In the genomic region with DNA sequence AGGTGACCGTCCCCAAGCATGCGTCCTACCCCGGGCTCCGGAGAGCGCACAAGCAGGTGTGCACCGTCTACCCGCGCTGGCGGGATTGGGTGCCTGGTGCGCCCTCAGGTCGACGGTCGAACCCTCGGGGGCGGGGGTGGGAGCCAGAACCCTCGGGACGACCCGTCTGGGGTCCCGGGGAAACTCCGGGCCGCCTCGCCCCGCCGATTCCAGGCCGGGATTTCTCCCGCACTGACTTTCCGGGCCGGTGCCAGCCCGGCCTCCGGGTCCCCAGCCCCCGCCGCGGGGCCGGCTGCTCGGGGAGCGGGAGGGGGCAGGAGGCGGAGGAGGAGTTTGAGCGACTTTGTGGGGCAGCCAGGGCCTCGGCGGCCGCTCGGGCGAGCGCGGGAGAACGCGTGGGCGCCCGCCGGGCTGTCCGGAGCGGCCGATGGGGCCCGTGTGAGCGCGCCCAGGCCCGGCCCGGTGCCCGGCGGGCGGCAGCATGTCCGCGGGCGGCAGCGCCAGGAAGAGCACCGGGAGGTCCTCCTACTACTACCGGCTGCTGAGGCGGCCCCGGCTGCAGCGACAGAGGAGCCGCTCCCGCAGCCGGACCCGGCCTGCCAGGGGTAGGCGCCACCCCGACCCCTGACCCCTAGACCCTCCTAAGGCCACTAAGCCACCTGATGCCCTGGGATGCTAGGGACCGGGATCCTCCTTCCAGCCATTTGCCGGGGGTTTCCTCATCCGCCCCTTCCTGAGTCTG, we compare ENCODE assay signal across 1 cellular context.
TF ChIP-seq lines count a peak whose summit lies in the region.

A gene (plus strand): TSS at position 340 of the 742 bp plus-strand sequence. CDS start 142 bp downstream, at position 482.

TF ChIP-seq in HepG2, 621 proteins besides CTCF, POLR2A, EP300 and RAD21 (continued from another document and continues in another):
- TF ChIP-seq GABPA (IDR thresholded peaks at IDR 0.05; ENCODE audit: low read depth, low read length): no peak
- no peak for TF ChIP-seq GABPA (CRISPR knock-in tag; IDR thresholded peaks at IDR 0.05; ENCODE audit: low read depth)
- TF ChIP-seq ZNF121 (CRISPR knock-in tag; IDR thresholded peaks at IDR 0.05): no peak
- no peak for TF ChIP-seq NR3C1 (CRISPR knock-in tag; IDR thresholded peaks at IDR 0.05)
- TF ChIP-seq ZNF230 (CRISPR knock-in tag; IDR thresholded peaks at IDR 0.05): no peak
- peak; percentile 77; the same call in 1 of the 2 replicates for TF ChIP-seq KDM3A (CRISPR knock-in tag; IDR thresholded peaks at IDR 0.05; ENCODE audit: low read depth)
- TF ChIP-seq, protein P1, sequence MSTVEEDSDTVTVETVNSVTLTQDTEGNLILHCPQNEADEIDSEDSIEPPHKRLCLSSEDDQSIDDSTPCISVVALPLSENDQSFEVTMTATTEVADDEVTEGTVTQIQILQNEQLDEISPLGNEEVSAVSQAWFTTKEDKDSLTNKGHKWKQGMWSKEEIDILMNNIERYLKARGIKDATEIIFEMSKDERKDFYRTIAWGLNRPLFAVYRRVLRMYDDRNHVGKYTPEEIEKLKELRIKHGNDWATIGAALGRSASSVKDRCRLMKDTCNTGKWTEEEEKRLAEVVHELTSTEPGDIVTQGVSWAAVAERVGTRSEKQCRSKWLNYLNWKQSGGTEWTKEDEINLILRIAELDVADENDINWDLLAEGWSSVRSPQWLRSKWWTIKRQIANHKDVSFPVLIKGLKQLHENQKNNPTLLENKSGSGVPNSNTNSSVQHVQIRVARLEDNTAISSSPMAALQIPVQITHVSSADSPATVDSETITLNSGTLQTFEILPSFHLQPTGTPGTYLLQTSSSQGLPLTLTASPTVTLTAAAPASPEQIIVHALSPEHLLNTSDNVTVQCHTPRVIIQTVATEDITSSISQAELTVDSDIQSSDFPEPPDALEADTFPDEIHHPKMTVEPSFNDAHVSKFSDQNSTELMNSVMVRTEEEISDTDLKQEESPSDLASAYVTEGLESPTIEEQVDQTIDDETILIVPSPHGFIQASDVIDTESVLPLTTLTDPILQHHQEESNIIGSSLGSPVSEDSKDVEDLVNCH (CRISPR knock-in tag; IDR thresholded peaks at IDR 0.05): no peak
- TF ChIP-seq RXRB (CRISPR knock-in tag; IDR thresholded peaks at IDR 0.05; ENCODE audit: borderline replicate concordance): peak; percentile 28; the same call in 1 of the 2 replicates
- peak; percentile 43; the same call in 1 of the 2 replicates for TF ChIP-seq BCL6 (CRISPR knock-in tag; IDR thresholded peaks at IDR 0.05)
- TF ChIP-seq, protein P2, sequence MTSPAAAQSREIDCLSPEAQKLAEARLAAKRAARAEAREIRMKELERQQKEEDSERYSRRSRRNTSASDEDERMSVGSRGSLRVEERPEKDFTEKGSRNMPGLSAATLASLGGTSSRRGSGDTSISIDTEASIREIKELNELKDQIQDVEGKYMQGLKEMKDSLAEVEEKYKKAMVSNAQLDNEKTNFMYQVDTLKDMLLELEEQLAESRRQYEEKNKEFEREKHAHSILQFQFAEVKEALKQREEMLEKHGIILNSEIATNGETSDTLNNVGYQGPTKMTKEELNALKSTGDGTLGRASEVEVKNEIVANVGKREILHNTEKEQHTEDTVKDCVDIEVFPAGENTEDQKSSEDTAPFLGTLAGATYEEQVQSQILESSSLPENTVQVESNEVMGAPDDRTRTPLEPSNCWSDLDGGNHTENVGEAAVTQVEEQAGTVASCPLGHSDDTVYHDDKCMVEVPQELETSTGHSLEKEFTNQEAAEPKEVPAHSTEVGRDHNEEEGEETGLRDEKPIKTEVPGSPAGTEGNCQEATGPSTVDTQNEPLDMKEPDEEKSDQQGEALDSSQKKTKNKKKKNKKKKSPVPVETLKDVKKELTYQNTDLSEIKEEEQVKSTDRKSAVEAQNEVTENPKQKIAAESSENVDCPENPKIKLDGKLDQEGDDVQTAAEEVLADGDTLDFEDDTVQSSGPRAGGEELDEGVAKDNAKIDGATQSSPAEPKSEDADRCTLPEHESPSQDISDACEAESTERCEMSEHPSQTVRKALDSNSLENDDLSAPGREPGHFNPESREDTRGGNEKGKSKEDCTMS (CRISPR knock-in tag; conservative IDR thresholded peaks at IDR 0.05): no peak
- TF ChIP-seq, protein P3, sequence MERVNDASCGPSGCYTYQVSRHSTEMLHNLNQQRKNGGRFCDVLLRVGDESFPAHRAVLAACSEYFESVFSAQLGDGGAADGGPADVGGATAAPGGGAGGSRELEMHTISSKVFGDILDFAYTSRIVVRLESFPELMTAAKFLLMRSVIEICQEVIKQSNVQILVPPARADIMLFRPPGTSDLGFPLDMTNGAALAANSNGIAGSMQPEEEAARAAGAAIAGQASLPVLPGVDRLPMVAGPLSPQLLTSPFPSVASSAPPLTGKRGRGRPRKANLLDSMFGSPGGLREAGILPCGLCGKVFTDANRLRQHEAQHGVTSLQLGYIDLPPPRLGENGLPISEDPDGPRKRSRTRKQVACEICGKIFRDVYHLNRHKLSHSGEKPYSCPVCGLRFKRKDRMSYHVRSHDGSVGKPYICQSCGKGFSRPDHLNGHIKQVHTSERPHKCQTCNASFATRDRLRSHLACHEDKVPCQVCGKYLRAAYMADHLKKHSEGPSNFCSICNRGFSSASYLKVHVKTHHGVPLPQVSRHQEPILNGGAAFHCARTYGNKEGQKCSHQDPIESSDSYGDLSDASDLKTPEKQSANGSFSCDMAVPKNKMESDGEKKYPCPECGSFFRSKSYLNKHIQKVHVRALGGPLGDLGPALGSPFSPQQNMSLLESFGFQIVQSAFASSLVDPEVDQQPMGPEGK (CRISPR knock-in tag; IDR thresholded peaks at IDR 0.05): peak; percentile 96
- 0 out of 2 replicates have a peak, but pooled peaks have one; percentile 17 for TF ChIP-seq TAF1 (CRISPR knock-in tag; IDR thresholded peaks at IDR 0.05)
- 0 out of 2 replicates have a peak, but pooled peaks have one; percentile 46 for TF ChIP-seq ZNF34 (CRISPR knock-in tag; IDR thresholded peaks at IDR 0.05; ENCODE audit: borderline replicate concordance)
- TF ChIP-seq ZEB1 (IDR thresholded peaks at IDR 0.05; ENCODE audit: insufficient replicate concordance, low read depth): no peak
- TF ChIP-seq, protein P4, sequence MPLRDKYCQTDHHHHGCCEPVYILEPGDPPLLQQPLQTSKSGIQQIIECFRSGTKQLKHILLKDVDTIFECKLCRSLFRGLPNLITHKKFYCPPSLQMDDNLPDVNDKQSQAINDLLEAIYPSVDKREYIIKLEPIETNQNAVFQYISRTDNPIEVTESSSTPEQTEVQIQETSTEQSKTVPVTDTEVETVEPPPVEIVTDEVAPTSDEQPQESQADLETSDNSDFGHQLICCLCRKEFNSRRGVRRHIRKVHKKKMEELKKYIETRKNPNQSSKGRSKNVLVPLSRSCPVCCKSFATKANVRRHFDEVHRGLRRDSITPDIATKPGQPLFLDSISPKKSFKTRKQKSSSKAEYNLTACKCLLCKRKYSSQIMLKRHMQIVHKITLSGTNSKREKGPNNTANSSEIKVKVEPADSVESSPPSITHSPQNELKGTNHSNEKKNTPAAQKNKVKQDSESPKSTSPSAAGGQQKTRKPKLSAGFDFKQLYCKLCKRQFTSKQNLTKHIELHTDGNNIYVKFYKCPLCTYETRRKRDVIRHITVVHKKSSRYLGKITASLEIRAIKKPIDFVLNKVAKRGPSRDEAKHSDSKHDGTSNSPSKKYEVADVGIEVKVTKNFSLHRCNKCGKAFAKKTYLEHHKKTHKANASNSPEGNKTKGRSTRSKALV (CRISPR knock-in tag; IDR thresholded peaks at IDR 0.05): no peak; the same call in 1 of the 2 replicates
- peak; percentile 64; the same call in 1 of the 2 replicates for TF ChIP-seq GABPB1 (CRISPR knock-in tag; IDR thresholded peaks at IDR 0.05)
- TF ChIP-seq ZNF547 (CRISPR knock-in tag; IDR thresholded peaks at IDR 0.05): no peak
- TF ChIP-seq, protein P5, sequence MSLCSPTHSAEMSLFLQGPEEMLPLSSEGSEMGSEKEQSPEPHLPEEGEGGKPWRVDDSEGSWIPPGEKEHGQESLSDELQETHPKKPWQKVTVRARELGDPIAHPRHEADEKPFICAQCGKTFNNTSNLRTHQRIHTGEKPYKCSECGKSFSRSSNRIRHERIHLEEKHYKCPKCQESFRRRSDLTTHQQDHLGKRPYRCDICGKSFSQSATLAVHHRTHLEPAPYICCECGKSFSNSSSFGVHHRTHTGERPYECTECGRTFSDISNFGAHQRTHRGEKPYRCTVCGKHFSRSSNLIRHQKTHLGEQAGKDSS (CRISPR knock-in tag; IDR thresholded peaks at IDR 0.05; ENCODE audit: borderline replicate concordance, low read depth): peak; percentile 25; the same call in 1 of the 2 replicates
- peak; percentile 50; the same call in 1 of the 2 replicates for TF ChIP-seq KDM2A (CRISPR knock-in tag; IDR thresholded peaks at IDR 0.05; ENCODE audit: borderline replicate concordance, low read depth)
- TF ChIP-seq ZFP82 (CRISPR knock-in tag; IDR thresholded peaks at IDR 0.05; ENCODE audit: borderline replicate concordance): no peak
- TF ChIP-seq ZMYM3 (CRISPR knock-in tag; IDR thresholded peaks at IDR 0.05): peak; percentile 65; the same call in 1 of the 2 replicates
- TF ChIP-seq ZNF792 (CRISPR knock-in tag; IDR thresholded peaks at IDR 0.05): 0 out of 2 replicates have a peak, but pooled peaks have one; percentile 40
- no peak for TF ChIP-seq RARA (CRISPR knock-in tag; IDR thresholded peaks at IDR 0.05)
- TF ChIP-seq KDM1A (CRISPR knock-in tag; IDR thresholded peaks at IDR 0.05): no peak
- no peak for TF ChIP-seq ZSCAN22 (CRISPR knock-in tag; IDR thresholded peaks at IDR 0.05)
- TF ChIP-seq MAZ (IDR thresholded peaks at IDR 0.05; ENCODE audit: borderline replicate concordance, low read depth, low read length): peak; percentile 79; the same call in 1 of the 2 replicates
- peak; percentile 65; the same call in 1 of the 2 replicates for TF ChIP-seq MAZ (CRISPR knock-in tag; IDR thresholded peaks at IDR 0.05; ENCODE audit: low read depth)
- TF ChIP-seq FOXC1 (CRISPR knock-in tag; IDR thresholded peaks at IDR 0.05; ENCODE audit: borderline replicate concordance): peak; percentile 23; the same call in 1 of the 2 replicates
- no peak for TF ChIP-seq KMT2B (CRISPR knock-in tag; IDR thresholded peaks at IDR 0.05)
- TF ChIP-seq ZNF460 (CRISPR knock-in tag; IDR thresholded peaks at IDR 0.05; ENCODE audit: borderline replicate concordance): no peak
- TF ChIP-seq, protein P6, sequence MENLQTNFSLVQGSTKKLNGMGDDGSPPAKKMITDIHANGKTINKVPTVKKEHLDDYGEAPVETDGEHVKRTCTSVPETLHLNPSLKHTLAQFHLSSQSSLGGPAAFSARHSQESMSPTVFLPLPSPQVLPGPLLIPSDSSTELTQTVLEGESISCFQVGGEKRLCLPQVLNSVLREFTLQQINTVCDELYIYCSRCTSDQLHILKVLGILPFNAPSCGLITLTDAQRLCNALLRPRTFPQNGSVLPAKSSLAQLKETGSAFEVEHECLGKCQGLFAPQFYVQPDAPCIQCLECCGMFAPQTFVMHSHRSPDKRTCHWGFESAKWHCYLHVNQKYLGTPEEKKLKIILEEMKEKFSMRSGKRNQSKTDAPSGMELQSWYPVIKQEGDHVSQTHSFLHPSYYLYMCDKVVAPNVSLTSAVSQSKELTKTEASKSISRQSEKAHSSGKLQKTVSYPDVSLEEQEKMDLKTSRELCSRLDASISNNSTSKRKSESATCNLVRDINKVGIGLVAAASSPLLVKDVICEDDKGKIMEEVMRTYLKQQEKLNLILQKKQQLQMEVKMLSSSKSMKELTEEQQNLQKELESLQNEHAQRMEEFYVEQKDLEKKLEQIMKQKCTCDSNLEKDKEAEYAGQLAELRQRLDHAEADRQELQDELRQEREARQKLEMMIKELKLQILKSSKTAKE (CRISPR knock-in tag; IDR thresholded peaks at IDR 0.05; ENCODE audit: borderline replicate concordance): no peak
- TF ChIP-seq, protein P7, sequence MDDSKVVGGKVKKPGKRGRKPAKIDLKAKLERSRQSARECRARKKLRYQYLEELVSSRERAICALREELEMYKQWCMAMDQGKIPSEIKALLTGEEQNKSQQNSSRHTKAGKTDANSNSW (CRISPR knock-in tag; IDR thresholded peaks at IDR 0.05; ENCODE audit: borderline replicate concordance): no peak
- no peak for TF ChIP-seq THYN1 (CRISPR knock-in tag; IDR thresholded peaks at IDR 0.05; ENCODE audit: borderline replicate concordance, low read depth)
- TF ChIP-seq, protein P8, sequence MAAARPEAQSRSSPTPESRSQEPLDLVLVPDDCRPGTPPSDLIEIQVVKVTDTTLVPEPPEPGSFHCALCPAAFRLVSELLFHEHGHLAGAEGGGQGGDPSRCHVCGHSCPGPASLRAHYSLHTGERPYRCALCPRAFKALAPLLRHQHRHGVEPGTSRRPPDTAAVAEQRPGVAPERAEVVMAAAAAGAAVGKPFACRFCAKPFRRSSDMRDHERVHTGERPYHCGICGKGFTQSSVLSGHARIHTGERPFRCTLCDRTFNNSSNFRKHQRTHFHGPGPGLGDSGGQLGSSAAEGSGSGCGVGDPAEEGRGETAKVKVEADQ (CRISPR knock-in tag; IDR thresholded peaks at IDR 0.05; ENCODE audit: borderline replicate concordance): no peak
- TF ChIP-seq RBAK (CRISPR knock-in tag; IDR thresholded peaks at IDR 0.05): no peak
- TF ChIP-seq DMAP1 (CRISPR knock-in tag; IDR thresholded peaks at IDR 0.05): no peak; the same call in 1 of the 2 replicates
- no peak for TF ChIP-seq ZKSCAN8 (CRISPR knock-in tag; IDR thresholded peaks at IDR 0.05; ENCODE audit: borderline replicate concordance)
- no peak for TF ChIP-seq ZNF382 (CRISPR knock-in tag; IDR thresholded peaks at IDR 0.05; ENCODE audit: borderline replicate concordance)
- TF ChIP-seq, protein P9, sequence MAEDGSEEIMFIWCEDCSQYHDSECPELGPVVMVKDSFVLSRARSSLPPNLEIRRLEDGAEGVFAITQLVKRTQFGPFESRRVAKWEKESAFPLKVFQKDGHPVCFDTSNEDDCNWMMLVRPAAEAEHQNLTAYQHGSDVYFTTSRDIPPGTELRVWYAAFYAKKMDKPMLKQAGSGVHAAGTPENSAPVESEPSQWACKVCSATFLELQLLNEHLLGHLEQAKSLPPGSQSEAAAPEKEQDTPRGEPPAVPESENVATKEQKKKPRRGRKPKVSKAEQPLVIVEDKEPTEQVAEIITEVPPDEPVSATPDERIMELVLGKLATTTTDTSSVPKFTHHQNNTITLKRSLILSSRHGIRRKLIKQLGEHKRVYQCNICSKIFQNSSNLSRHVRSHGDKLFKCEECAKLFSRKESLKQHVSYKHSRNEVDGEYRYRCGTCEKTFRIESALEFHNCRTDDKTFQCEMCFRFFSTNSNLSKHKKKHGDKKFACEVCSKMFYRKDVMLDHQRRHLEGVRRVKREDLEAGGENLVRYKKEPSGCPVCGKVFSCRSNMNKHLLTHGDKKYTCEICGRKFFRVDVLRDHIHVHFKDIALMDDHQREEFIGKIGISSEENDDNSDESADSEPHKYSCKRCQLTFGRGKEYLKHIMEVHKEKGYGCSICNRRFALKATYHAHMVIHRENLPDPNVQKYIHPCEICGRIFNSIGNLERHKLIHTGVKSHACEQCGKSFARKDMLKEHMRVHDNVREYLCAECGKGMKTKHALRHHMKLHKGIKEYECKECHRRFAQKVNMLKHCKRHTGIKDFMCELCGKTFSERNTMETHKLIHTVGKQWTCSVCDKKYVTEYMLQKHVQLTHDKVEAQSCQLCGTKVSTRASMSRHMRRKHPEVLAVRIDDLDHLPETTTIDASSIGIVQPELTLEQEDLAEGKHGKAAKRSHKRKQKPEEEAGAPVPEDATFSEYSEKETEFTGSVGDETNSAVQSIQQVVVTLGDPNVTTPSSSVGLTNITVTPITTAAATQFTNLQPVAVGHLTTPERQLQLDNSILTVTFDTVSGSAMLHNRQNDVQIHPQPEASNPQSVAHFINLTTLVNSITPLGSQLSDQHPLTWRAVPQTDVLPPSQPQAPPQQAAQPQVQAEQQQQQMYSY (CRISPR knock-in tag; IDR thresholded peaks at IDR 0.05): peak; percentile 99
- TF ChIP-seq ZNF563 (CRISPR knock-in tag; IDR thresholded peaks at IDR 0.05): no peak
- TF ChIP-seq CCDC6 (CRISPR knock-in tag; IDR thresholded peaks at IDR 0.05): 0 out of 2 replicates have a peak, but pooled peaks have one; percentile 49
- no peak for TF ChIP-seq SMARCE1 (IDR thresholded peaks at IDR 0.05; ENCODE audit: borderline replicate concordance)
- no peak for TF ChIP-seq ZNF713 (CRISPR knock-in tag; IDR thresholded peaks at IDR 0.05)
- no peak for TF ChIP-seq RORA (CRISPR knock-in tag; IDR thresholded peaks at IDR 0.05)
- no peak for TF ChIP-seq ZNF337 (CRISPR knock-in tag; IDR thresholded peaks at IDR 0.05; ENCODE audit: borderline replicate concordance, low read depth)
